1 cellular context compared by ENCODE assay signal in the genomic region with DNA sequence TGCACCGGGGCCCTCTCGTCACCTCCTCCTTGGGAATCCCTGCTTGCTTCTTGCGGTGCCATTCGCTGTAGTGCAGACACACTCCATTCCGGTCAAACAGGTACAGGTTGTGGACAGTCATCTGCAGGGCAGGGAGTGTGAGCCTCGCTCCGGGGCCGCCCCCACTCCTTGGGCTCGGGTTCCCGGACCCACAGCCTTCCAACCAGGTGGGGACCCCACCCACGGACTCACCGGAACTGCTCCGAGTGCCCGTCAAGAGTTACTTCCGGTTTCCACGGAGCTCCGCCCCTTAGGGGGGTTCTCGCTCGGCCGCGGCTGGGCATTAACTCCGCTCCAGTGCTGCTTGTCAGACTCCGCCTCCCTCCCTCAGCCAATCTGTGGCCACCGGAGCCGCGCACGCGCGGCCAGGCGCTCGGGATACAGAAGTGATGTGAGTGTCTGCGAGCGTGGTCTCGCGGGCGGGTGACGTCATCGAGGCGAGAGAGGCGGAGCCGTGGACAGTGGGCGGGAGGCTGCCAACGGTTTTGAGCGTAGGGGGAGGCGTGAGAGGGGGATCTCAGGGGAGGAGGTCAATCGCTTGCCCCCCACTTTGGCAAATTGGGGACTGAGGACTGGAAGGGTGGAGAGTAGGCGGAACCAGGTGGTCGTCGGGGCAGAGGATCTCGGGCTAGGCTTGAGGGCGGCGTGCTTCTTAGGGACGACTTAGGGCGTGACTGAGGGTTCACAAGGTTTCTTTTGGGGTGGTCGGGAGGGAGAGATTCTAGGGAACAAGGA.
TF ChIP-seq lines count a peak whose summit lies in the region.

A gene with protein sequence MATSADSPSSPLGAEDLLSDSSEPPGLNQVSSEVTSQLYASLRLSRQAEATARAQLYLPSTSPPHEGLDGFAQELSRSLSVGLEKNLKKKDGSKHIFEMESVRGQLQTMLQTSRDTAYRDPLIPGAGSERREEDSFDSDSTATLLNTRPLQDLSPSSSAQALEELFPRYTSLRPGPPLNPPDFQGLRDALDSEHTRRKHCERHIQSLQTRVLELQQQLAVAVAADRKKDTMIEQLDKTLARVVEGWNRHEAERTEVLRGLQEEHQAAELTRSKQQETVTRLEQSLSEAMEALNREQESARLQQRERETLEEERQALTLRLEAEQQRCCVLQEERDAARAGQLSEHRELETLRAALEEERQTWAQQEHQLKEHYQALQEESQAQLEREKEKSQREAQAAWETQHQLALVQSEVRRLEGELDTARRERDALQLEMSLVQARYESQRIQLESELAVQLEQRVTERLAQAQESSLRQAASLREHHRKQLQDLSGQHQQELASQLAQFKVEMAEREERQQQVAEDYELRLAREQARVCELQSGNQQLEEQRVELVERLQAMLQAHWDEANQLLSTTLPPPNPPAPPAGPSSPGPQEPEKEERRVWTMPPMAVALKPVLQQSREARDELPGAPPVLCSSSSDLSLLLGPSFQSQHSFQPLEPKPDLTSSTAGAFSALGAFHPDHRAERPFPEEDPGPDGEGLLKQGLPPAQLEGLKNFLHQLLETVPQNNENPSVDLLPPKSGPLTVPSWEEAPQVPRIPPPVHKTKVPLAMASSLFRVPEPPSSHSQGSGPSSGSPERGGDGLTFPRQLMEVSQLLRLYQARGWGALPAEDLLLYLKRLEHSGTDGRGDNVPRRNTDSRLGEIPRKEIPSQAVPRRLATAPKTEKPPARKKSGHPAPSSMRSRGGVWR (plus strand): TSS at position 498 of the 774 bp plus-strand sequence. CDS start 874 bp downstream, outside the sequence.
A gene with protein sequence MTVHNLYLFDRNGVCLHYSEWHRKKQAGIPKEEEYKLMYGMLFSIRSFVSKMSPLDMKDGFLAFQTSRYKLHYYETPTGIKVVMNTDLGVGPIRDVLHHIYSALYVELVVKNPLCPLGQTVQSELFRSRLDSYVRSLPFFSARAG (minus strand): TSS at position 238 of the 774 bp plus-strand sequence. CDS start 117 bp downstream, at position 121.

TF ChIP-seq in HepG2, 621 proteins besides CTCF, POLR2A, EP300 and RAD21 (continues in another document):
- peak; percentile 20; the same call in 1 of the 2 replicates for TF ChIP-seq ZNF350 (CRISPR knock-in tag; IDR thresholded peaks at IDR 0.05; ENCODE audit: borderline replicate concordance, low read depth)
- TF ChIP-seq HNRNPH1 (optimal IDR thresholded peaks at IDR 0.05; ENCODE audit: low read depth, low read length), result peak; percentile 69
- no peak for TF ChIP-seq YEATS4 (CRISPR knock-in tag; IDR thresholded peaks at IDR 0.05; ENCODE audit: borderline replicate concordance)
- TF ChIP-seq, protein P1, sequence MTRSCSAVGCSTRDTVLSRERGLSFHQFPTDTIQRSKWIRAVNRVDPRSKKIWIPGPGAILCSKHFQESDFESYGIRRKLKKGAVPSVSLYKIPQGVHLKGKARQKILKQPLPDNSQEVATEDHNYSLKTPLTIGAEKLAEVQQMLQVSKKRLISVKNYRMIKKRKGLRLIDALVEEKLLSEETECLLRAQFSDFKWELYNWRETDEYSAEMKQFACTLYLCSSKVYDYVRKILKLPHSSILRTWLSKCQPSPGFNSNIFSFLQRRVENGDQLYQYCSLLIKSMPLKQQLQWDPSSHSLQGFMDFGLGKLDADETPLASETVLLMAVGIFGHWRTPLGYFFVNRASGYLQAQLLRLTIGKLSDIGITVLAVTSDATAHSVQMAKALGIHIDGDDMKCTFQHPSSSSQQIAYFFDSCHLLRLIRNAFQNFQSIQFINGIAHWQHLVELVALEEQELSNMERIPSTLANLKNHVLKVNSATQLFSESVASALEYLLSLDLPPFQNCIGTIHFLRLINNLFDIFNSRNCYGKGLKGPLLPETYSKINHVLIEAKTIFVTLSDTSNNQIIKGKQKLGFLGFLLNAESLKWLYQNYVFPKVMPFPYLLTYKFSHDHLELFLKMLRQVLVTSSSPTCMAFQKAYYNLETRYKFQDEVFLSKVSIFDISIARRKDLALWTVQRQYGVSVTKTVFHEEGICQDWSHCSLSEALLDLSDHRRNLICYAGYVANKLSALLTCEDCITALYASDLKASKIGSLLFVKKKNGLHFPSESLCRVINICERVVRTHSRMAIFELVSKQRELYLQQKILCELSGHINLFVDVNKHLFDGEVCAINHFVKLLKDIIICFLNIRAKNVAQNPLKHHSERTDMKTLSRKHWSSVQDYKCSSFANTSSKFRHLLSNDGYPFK (CRISPR knock-in tag; IDR thresholded peaks at IDR 0.05; ENCODE audit: borderline replicate concordance), result peak; percentile 69; the same call in 1 of the 2 replicates
- TF ChIP-seq, protein P2, sequence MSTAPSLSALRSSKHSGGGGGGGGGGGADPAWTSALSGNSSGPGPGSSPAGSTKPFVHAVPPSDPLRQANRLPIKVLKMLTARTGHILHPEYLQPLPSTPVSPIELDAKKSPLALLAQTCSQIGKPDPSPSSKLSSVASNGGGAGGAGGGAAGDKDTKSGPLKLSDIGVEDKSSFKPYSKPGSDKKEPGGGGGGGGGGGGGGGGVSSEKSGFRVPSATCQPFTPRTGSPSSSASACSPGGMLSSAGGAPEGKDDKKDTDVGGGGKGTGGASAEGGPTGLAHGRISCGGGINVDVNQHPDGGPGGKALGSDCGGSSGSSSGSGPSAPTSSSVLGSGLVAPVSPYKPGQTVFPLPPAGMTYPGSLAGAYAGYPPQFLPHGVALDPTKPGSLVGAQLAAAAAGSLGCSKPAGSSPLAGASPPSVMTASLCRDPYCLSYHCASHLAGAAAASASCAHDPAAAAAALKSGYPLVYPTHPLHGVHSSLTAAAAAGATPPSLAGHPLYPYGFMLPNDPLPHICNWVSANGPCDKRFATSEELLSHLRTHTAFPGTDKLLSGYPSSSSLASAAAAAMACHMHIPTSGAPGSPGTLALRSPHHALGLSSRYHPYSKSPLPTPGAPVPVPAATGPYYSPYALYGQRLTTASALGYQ (CRISPR knock-in tag; IDR thresholded peaks at IDR 0.05), result no peak
- TF ChIP-seq, protein P3, sequence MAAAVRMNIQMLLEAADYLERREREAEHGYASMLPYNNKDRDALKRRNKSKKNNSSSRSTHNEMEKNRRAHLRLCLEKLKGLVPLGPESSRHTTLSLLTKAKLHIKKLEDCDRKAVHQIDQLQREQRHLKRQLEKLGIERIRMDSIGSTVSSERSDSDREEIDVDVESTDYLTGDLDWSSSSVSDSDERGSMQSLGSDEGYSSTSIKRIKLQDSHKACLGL (CRISPR knock-in tag; IDR thresholded peaks at IDR 0.05), result peak; percentile 19; the same call in 1 of the 2 replicates
- TF ChIP-seq BCL6 (CRISPR knock-in tag; IDR thresholded peaks at IDR 0.05), result peak; percentile 5; the same call in 1 of the 2 replicates
- peak; percentile 80 for TF ChIP-seq KMT2B (CRISPR knock-in tag; IDR thresholded peaks at IDR 0.05)
- peak; percentile 80 for TF ChIP-seq POLR2AphosphoS5 (IDR thresholded peaks at IDR 0.05; ENCODE audit: low read depth, low read length)
- peak; percentile 7 for TF ChIP-seq YY1 (IDR thresholded peaks at IDR 0.05; ENCODE audit: insufficient read depth, insufficient replicate concordance, low read depth, low read length)
- TF ChIP-seq, protein P4, sequence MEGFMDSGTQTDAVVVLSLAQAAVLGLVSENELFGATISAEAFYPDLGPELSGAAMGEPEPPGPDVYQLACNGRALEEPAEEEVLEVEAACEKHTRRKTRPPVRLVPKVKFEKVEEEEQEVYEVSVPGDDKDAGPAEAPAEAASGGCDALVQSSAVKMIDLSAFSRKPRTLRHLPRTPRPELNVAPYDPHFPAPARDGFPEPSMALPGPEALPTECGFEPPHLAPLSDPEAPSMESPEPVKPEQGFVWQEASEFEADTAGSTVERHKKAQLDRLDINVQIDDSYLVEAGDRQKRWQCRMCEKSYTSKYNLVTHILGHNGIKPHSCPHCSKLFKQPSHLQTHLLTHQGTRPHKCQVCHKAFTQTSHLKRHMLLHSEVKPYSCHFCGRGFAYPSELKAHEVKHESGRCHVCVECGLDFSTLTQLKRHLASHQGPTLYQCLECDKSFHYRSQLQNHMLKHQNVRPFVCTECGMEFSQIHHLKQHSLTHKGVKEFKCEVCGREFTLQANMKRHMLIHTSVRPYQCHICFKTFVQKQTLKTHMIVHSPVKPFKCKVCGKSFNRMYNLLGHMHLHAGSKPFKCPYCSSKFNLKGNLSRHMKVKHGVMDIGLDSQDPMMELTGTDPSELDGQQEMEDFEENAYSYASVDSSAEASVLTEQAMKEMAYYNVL (CRISPR knock-in tag; IDR thresholded peaks at IDR 0.05; ENCODE audit: borderline replicate concordance), result no peak
- TF ChIP-seq SCMH1 (CRISPR knock-in tag; IDR thresholded peaks at IDR 0.05; ENCODE audit: borderline replicate concordance), result no peak
- TF ChIP-seq GABPB1 (CRISPR knock-in tag; IDR thresholded peaks at IDR 0.05), result peak; percentile 95
- peak; percentile 33; the same call in 1 of the 2 replicates for TF ChIP-seq ZBTB20 (CRISPR knock-in tag; IDR thresholded peaks at IDR 0.05; ENCODE audit: borderline replicate concordance, low read depth)
- TF ChIP-seq, protein P5, sequence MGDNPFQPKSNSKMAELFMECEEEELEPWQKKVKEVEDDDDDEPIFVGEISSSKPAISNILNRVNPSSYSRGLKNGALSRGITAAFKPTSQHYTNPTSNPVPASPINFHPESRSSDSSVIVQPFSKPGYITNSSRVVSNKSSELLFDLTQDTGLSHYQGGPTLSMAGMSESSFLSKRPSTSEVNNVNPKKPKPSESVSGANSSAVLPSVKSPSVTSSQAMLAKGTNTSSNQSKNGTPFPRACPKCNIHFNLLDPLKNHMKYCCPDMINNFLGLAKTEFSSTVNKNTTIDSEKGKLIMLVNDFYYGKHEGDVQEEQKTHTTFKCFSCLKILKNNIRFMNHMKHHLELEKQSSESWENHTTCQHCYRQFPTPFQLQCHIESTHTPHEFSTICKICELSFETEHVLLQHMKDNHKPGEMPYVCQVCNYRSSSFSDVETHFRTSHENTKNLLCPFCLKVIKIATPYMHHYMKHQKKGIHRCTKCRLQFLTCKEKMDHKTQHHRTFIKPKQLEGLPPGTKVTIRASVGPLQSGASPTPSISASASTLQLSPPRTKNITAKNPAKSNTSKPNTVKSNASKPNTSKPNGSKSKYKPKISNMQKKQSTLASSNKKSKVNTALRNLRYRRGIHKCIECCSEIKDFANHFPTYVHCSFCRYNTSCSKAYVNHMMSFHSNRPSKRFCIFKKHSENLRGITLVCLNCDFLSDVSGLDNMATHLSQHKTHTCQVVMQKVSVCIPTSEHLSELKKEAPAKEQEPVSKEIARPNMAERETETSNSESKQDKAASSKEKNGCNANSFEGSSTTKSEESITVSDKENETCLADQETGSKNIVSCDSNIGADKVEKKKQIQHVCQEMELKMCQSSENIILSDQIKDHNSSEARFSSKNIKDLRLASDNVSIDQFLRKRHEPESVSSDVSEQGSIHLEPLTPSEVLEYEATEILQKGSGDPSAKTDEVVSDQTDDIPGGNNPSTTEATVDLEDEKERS (CRISPR knock-in tag; IDR thresholded peaks at IDR 0.05), result no peak
- TF ChIP-seq, protein P6, sequence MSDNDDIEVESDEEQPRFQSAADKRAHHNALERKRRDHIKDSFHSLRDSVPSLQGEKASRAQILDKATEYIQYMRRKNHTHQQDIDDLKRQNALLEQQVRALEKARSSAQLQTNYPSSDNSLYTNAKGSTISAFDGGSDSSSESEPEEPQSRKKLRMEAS (IDR thresholded peaks at IDR 0.05), result peak; percentile 66
- 0 out of 2 replicates have a peak, but pooled peaks have one; percentile 48 for TF ChIP-seq ZMAT3 (CRISPR knock-in tag; conservative IDR thresholded peaks at IDR 0.05)
- TF ChIP-seq RELA (CRISPR knock-in tag; IDR thresholded peaks at IDR 0.05), result no peak
- 0 out of 2 replicates have a peak, but pooled peaks have one; percentile 29 for TF ChIP-seq ZNF670 (CRISPR knock-in tag; IDR thresholded peaks at IDR 0.05; ENCODE audit: borderline replicate concordance)
- TF ChIP-seq ZSCAN9 (CRISPR knock-in tag; IDR thresholded peaks at IDR 0.05; ENCODE audit: borderline replicate concordance), result peak; percentile 40; the same call in 1 of the 2 replicates
- TF ChIP-seq, protein P7, sequence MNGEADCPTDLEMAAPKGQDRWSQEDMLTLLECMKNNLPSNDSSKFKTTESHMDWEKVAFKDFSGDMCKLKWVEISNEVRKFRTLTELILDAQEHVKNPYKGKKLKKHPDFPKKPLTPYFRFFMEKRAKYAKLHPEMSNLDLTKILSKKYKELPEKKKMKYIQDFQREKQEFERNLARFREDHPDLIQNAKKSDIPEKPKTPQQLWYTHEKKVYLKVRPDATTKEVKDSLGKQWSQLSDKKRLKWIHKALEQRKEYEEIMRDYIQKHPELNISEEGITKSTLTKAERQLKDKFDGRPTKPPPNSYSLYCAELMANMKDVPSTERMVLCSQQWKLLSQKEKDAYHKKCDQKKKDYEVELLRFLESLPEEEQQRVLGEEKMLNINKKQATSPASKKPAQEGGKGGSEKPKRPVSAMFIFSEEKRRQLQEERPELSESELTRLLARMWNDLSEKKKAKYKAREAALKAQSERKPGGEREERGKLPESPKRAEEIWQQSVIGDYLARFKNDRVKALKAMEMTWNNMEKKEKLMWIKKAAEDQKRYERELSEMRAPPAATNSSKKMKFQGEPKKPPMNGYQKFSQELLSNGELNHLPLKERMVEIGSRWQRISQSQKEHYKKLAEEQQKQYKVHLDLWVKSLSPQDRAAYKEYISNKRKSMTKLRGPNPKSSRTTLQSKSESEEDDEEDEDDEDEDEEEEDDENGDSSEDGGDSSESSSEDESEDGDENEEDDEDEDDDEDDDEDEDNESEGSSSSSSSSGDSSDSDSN (CRISPR knock-in tag; IDR thresholded peaks at IDR 0.05), result peak; percentile 34
- TF ChIP-seq ZNF430 (CRISPR knock-in tag; IDR thresholded peaks at IDR 0.05), result 0 out of 2 replicates have a peak, but pooled peaks have one; percentile 0
- TF ChIP-seq, protein P8, sequence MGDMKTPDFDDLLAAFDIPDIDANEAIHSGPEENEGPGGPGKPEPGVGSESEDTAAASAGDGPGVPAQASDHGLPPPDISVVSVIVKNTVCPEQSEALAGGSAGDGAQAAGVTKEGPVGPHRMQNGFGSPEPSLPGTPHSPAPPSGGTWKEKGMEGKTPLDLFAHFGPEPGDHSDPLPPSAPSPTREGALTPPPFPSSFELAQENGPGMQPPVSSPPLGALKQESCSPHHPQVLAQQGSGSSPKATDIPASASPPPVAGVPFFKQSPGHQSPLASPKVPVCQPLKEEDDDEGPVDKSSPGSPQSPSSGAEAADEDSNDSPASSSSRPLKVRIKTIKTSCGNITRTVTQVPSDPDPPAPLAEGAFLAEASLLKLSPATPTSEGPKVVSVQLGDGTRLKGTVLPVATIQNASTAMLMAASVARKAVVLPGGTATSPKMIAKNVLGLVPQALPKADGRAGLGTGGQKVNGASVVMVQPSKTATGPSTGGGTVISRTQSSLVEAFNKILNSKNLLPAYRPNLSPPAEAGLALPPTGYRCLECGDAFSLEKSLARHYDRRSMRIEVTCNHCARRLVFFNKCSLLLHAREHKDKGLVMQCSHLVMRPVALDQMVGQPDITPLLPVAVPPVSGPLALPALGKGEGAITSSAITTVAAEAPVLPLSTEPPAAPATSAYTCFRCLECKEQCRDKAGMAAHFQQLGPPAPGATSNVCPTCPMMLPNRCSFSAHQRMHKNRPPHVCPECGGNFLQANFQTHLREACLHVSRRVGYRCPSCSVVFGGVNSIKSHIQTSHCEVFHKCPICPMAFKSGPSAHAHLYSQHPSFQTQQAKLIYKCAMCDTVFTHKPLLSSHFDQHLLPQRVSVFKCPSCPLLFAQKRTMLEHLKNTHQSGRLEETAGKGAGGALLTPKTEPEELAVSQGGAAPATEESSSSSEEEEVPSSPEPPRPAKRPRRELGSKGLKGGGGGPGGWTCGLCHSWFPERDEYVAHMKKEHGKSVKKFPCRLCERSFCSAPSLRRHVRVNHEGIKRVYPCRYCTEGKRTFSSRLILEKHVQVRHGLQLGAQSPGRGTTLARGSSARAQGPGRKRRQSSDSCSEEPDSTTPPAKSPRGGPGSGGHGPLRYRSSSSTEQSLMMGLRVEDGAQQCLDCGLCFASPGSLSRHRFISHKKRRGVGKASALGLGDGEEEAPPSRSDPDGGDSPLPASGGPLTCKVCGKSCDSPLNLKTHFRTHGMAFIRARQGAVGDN (CRISPR knock-in tag; IDR thresholded peaks at IDR 0.05), result peak; percentile 83
- peak; percentile 84 for TF ChIP-seq GABPA (IDR thresholded peaks at IDR 0.05; ENCODE audit: low read depth, low read length)
- peak; percentile 96 for TF ChIP-seq GABPA (CRISPR knock-in tag; IDR thresholded peaks at IDR 0.05; ENCODE audit: low read depth)
- peak; percentile 90 for TF ChIP-seq ELF1 (CRISPR knock-in tag; IDR thresholded peaks at IDR 0.05)
- no peak for TF ChIP-seq ZNF761 (CRISPR knock-in tag; conservative IDR thresholded peaks at IDR 0.05)
- 0 out of 2 replicates have a peak, but pooled peaks have one; percentile 4 for TF ChIP-seq FOXA3 (CRISPR knock-in tag; IDR thresholded peaks at IDR 0.05)
